Comparison of ENCODE assay signal across 36 cellular contexts in genomic region chr12:110929818-110930217, GRCh38. TPM values are rescaled to one million over a fixed set of nuclear protein-coding genes. Genes with fewer than 3 reads are reported as not detected.
"Had no signal": no experiment of that assay in that cellular context is flagged by ENCODE, and none has a peak within 500 bp of the region (broad histone marks: within the 10 kb centered on the region; RNA-seq: fewer than 3 reads in every experiment).

No MANE protein-coding gene starts in this region.

- H3K4me3 Mint-ChIP-seq: activated CD8-positive, alpha-beta T cell treated with anti-CD3 and anti-CD28 coated beads for 36 hours; activated naive CD4-positive, alpha-beta T cell treated with anti-CD3 and anti-CD28 coated beads for 36 hours; activated T-cell treated with anti-CD3 and anti-CD28 coated beads, Interleukin-2, amount 50 U/mL, for 4 hours; activated T-helper 1 cell treated with anti-CD3 and anti-CD28 coated beads, Interleukin-12 subunit alpha, Interleukin-12 subunit beta, Interleukin-2, Interleukin-4 antibody, amounts not matched to agents 30 ng/mL and 10 ng/mL and 1 ng/mL, durations not matched to agents 14 hours and 24 hours and 36 hours had no signal

- H3K36me3 ChIP-seq: adrenal gland, breast epithelium, Peyer's patch, WERI-Rb-1 had no signal

- DNase-seq: activated CD4-positive, alpha-beta T cell treated with anti-CD3 and anti-CD28 coated beads for 1 hour; activated CD4-positive, alpha-beta T cell treated with anti-CD3 and anti-CD28 coated beads for 48 hours; activated CD4-positive, CD25-positive, alpha-beta regulatory T cell; activated CD8-positive, alpha-beta T cell treated with anti-CD3 and anti-CD28 coated beads for 36 hours; activated gamma-delta T cell treated with Interleukin-2 at 50 U/mL for 16 hours; activated naive CD4-positive, alpha-beta T cell treated with anti-CD3 and anti-CD28 coated beads for 36 hours; activated T-cell treated with anti-CD3 and anti-CD28 coated beads for 4 hours; activated T-cell treated with anti-CD3 and anti-CD28 coated beads, Interleukin-2, amount 50 U/mL, for 4 hours; adrenal gland; body of pancreas; NCI-H1092 treated with DMSO at 0.1 percent for 48 hours; NCI-H1417; NCI-H146; NCI-H187; NCI-H2029 treated with DMSO at 0.1 percent for 48 hours; NCI-H2107; NCI-H2171; NCI-H510A; NCI-H526; NCI-H748 treated with DMSO at 0.1 percent for 48 hours; NK-92 treated with Interleukin-12 subunit alpha and Interleukin-12 subunit beta, amount 100 ng/mL, for 24 hours; PC-3; Peyer's patch; RPMI8226; SIG-M5; T1000; WERI-Rb-1 had no signal

- H3K9me3 Mint-ChIP-seq: activated CD8-positive, alpha-beta T cell treated with anti-CD3 and anti-CD28 coated beads for 36 hours; activated naive CD4-positive, alpha-beta T cell treated with anti-CD3 and anti-CD28 coated beads for 36 hours; activated naive CD4-positive, alpha-beta T cell treated with anti-CD3 and anti-CD28 coated beads, Interleukin-2, amount 50 U/mL, for 72 hours; activated T-cell treated with anti-CD3 and anti-CD28 coated beads, Interleukin-2, amount 50 U/mL, for 4 hours; activated T-helper 1 cell treated with anti-CD3 and anti-CD28 coated beads, Interleukin-12 subunit alpha, Interleukin-12 subunit beta, Interleukin-2, Interleukin-4 antibody, amounts not matched to agents 30 ng/mL and 10 ng/mL and 1 ng/mL, durations not matched to agents 14 hours and 24 hours and 36 hours had no signal

- H3K4me1 ChIP-seq: adrenal gland, body of pancreas, breast epithelium, Peyer's patch had no signal

- ATAC-seq: activated CD8-positive, alpha-beta T cell treated with anti-CD3 and anti-CD28 coated beads for 36 hours; activated naive CD4-positive, alpha-beta T cell treated with anti-CD3 and anti-CD28 coated beads, Interleukin-2, amount 50 U/mL, for 72 hours; activated T-cell treated with anti-CD3 and anti-CD28 coated beads, Interleukin-2, amount 50 U/mL, for 4 hours; body of pancreas; PC-3 had no signal

- H3K9me3 ChIP-seq: adrenal gland, body of pancreas, breast epithelium, Peyer's patch had no signal

- H3K36me3 Mint-ChIP-seq: activated naive CD4-positive, alpha-beta T cell treated with anti-CD3 and anti-CD28 coated beads, Interleukin-2, amount 50 U/mL, for 72 hours had no signal

- H3K27ac Mint-ChIP-seq: activated CD8-positive, alpha-beta T cell treated with anti-CD3 and anti-CD28 coated beads for 36 hours; activated naive CD4-positive, alpha-beta T cell treated with anti-CD3 and anti-CD28 coated beads for 36 hours; activated naive CD4-positive, alpha-beta T cell treated with anti-CD3 and anti-CD28 coated beads, Interleukin-2, amount 50 U/mL, for 72 hours; activated T-helper 1 cell treated with anti-CD3 and anti-CD28 coated beads, Interleukin-12 subunit alpha, Interleukin-12 subunit beta, Interleukin-2, Interleukin-4 antibody, amounts not matched to agents 30 ng/mL and 10 ng/mL and 1 ng/mL, durations not matched to agents 14 hours and 24 hours and 36 hours had no signal

- H3K27me3 ChIP-seq: adrenal gland, breast epithelium, Peyer's patch had no signal

- H3K4me3 ChIP-seq: adrenal gland, body of pancreas, breast epithelium, Peyer's patch had no signal

- H3K27ac ChIP-seq: adrenal gland, body of pancreas, breast epithelium, Peyer's patch, WERI-Rb-1 had no signal

RNA-seq across cellular contexts. Expression of gene MYL2, which starts 9.4 kb away (rescaled TPM):
- total RNA-seq: activated CD8-positive, alpha-beta memory T cell treated with anti-CD3 and anti-CD28 coated beads for 36 hours; activated CD8-positive, alpha-beta T cell treated with anti-CD3 and anti-CD28 coated beads for 36 hours; activated naive CD4-positive, alpha-beta T cell treated with anti-CD3 and anti-CD28 coated beads for 36 hours; activated naive CD4-positive, alpha-beta T cell treated with anti-CD3 and anti-CD28 coated beads, Interleukin-2, amount 50 U/mL, for 72 hours; activated T-cell treated with anti-CD3 and anti-CD28 coated beads, Interleukin-2, amount 50 U/mL, for 4 hours; activated T-helper 1 cell treated with anti-CD3 and anti-CD28 coated beads, Interleukin-12 subunit alpha, Interleukin-12 subunit beta, Interleukin-2, Interleukin-4 antibody, amounts not matched to agents 30 ng/mL and 10 ng/mL and 1 ng/mL, durations not matched to agents 14 hours and 24 hours and 36 hours; astrocyte; body of pancreas; breast epithelium; M059J; PC-3; Peyer's patch; SK-MEL-5; T-helper 1 cell treated with Interleukin-12 subunit alpha and Interleukin-12 subunit beta and Interleukin-4 antibody, amounts not matched to agents 30 ng/mL and 1 ng/mL, for 36 hours; T-helper 2 cell treated with Interferon-gamma antibody and Interleukin-4, amounts not matched to agents 100 ng/mL and 5 ng/mL, for 36 hours had no signal
